Comparison of ENCODE assay signal across 26 cellular contexts in the genomic region with DNA sequence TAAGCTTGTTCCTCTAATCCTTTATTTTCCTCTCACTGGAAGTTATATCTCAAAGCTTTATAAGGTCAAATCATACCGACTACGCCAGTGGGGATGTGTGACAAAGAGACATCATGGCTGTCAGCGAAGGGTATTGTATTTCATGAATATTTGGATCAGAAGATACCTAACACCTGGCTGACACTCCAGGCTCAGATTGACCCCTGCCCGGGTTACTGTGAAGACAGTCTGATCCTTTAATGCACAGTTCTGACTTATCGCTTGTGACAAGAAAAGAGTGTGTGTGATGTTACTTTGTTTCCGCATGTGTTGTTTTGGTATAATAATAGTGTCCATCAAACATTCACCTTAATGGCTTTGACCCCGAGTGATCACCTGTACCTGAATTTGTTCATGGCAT.
"Had no signal": no experiment of that assay in that cellular context is flagged by ENCODE, and none has a peak within 500 bp of the region (broad histone marks: within the 10 kb centered on the region; RNA-seq: fewer than 3 reads in every experiment).

No MANE protein-coding gene starts in this region.

- H3K9me3 ChIP-seq: ascending aorta, body of pancreas, Peyer's patch, SJCRH30, SK-N-SH had no signal

- H3K27ac Mint-ChIP-seq: activated CD4-positive, alpha-beta memory T cell treated with anti-CD3 and anti-CD28 coated beads, Interleukin-2, amount 10 ng/mL, durations not matched to agents 7 days and 5 days; T-helper 2 cell treated with Interferon-gamma antibody and Interleukin-4, amounts not matched to agents 5 μg/mL and 100 μg/mL, for 36 hours had no signal

- H3K27ac ChIP-seq: ascending aorta, body of pancreas, Peyer's patch, RWPE1, SJCRH30 had no signal

- H3K27me3 Mint-ChIP-seq: activated B cell treated with CpG ODN at 0.5 μM for 24 hours; activated CD4-positive, alpha-beta memory T cell treated with anti-CD3 and anti-CD28 coated beads, Interleukin-2, amount 10 ng/mL, durations not matched to agents 7 days and 5 days; activated CD4-positive, alpha-beta T cell treated with anti-CD3 and anti-CD28 coated beads, Interleukin-2, amount 10 ng/mL, durations not matched to agents 7 days and 5 days had no signal

- DNase-seq: activated B cell treated with CpG ODN at 0.5 μM for 24 hours; activated CD4-positive, alpha-beta memory T cell treated with anti-CD3 and anti-CD28 coated beads, Interleukin-2, amount 10 ng/mL, durations not matched to agents 7 days and 5 days; activated CD4-positive, alpha-beta T cell treated with anti-CD3 and anti-CD28 coated beads for 1 hour; activated CD4-positive, alpha-beta T cell treated with anti-CD3 and anti-CD28 coated beads, Interleukin-2, amount 10 ng/mL, durations not matched to agents 7 days and 5 days; activated CD8-positive, alpha-beta memory T cell treated with anti-CD3 and anti-CD28 coated beads, Interleukin-2, amount 50 U/mL, for 48 hours; activated effector memory CD4-positive, alpha-beta T cell treated with anti-CD3 and anti-CD28 coated beads, Interleukin-2, amount 50 U/mL, for 16 hours; activated naive CD4-positive, alpha-beta T cell treated with anti-CD3 and anti-CD28 coated beads for 36 hours; activated T-cell treated with anti-CD3 and anti-CD28 coated beads, Interleukin-2, amount 50 U/mL, for 4 hours; amniotic stem cell; body of pancreas; central memory CD4-positive, alpha-beta T cell; IMR-90; KG1; NCI-H1048; NCI-H1930; NCI-H345; NCI-H510A; NCI-H526 treated with DMSO at 0.1 percent for 48 hours; Peyer's patch; Right ventricle myocardium superior; SJCRH30; SK-N-SH; SW 1271 had no signal

- H3K9me3 Mint-ChIP-seq: activated B cell treated with CpG ODN at 0.5 μM for 24 hours; activated CD4-positive, alpha-beta memory T cell treated with anti-CD3 and anti-CD28 coated beads, Interleukin-2, amount 10 ng/mL, durations not matched to agents 7 days and 5 days; activated CD4-positive, alpha-beta T cell treated with anti-CD3 and anti-CD28 coated beads, Interleukin-2, amount 10 ng/mL, durations not matched to agents 7 days and 5 days; activated naive CD4-positive, alpha-beta T cell treated with anti-CD3 and anti-CD28 coated beads for 36 hours; activated T-cell treated with anti-CD3 and anti-CD28 coated beads, Interleukin-2, amount 50 U/mL, for 4 hours; T-helper 2 cell treated with Interferon-gamma antibody and Interleukin-4, amounts not matched to agents 5 μg/mL and 100 μg/mL, for 36 hours had no signal

- H3K27me3 ChIP-seq: ascending aorta, body of pancreas, Peyer's patch, SJCRH30 had no signal

- H3K4me3 Mint-ChIP-seq: activated B cell treated with CpG ODN at 0.5 μM for 24 hours; activated CD4-positive, alpha-beta memory T cell treated with anti-CD3 and anti-CD28 coated beads, Interleukin-2, amount 10 ng/mL, durations not matched to agents 7 days and 5 days; activated CD4-positive, alpha-beta T cell treated with anti-CD3 and anti-CD28 coated beads, Interleukin-2, amount 10 ng/mL, durations not matched to agents 7 days and 5 days; activated naive CD4-positive, alpha-beta T cell treated with anti-CD3 and anti-CD28 coated beads for 36 hours; activated T-cell treated with anti-CD3 and anti-CD28 coated beads, Interleukin-2, amount 50 U/mL, for 4 hours; T-helper 2 cell treated with Interferon-gamma antibody and Interleukin-4, amounts not matched to agents 5 μg/mL and 100 μg/mL, for 36 hours had no signal

- ATAC-seq: activated T-cell treated with anti-CD3 and anti-CD28 coated beads, Interleukin-2, amount 50 U/mL, for 4 hours; body of pancreas had no signal
